ENCODE assay signal across 8 cellular contexts in genomic region chr3:48715179-48715800, GRCh38. TPM values are rescaled to one million over a fixed set of nuclear protein-coding genes. Genes with fewer than 3 reads are reported as not detected.
A peak's percentile ranks its signal among the peaks of the same experiment; 100 is the strongest.
DNase-seq lines count a peak whose midpoint lies in the region; ATAC-seq lines count a peak whose summit lies in the region.

No MANE protein-coding gene starts in this region.

- no peaks in the 10 kb centered on the region for H3K9me3 Mint-ChIP-seq in activated CD4-positive, alpha-beta T cell treated with anti-CD3 and anti-CD28 coated beads, Interleukin-2, amount 10 ng/mL, durations not matched to agents 7 days and 5 days
- no peaks in the 10 kb centered on the region for H3K9me3 Mint-ChIP-seq in activated CD4-positive, alpha-beta memory T cell treated with anti-CD3 and anti-CD28 coated beads, Interleukin-2, amount 10 ng/mL, durations not matched to agents 7 days and 5 days
- H3K9me3 Mint-ChIP-seq in stimulated activated naive B cell treated with anti-CD40 and anti-IgM and Interleukin-4, amounts not matched to agents 10 μg/mL and 1 μg/mL and 100 μg/mL, for 72 hours = peaks cover 0 to 3% of the 10 kb centered on the region in 2 donors

- no peak for DNase-seq in activated CD4-positive, alpha-beta T cell treated with anti-CD3 and anti-CD28 coated beads, Interleukin-2, amount 10 ng/mL, durations not matched to agents 7 days and 5 days
- no peak for DNase-seq in activated CD4-positive, alpha-beta T cell treated with anti-CD3 and anti-CD28 coated beads, Interleukin-2, amount 50 U/mL, for 1 hour
- no peak for DNase-seq in activated CD4-positive, alpha-beta memory T cell treated with anti-CD3 and anti-CD28 coated beads, Interleukin-2, amount 10 ng/mL, durations not matched to agents 7 days and 5 days
- peak in 27 of 42 donors; percentile 13 to 85 (median 46) for DNase-seq in head of caudate nucleus
- no peak for DNase-seq in stimulated activated naive B cell treated with anti-CD40 and anti-IgM and Interleukin-4, amounts not matched to agents 10 μg/mL and 1 μg/mL and 100 μg/mL, for 72 hours

- ATAC-seq in stimulated activated naive B cell treated with anti-CD40 and anti-IgM and Interleukin-4, amounts not matched to agents 10 μg/mL and 1 μg/mL and 100 μg/mL, for 72 hours (replicated peaks) = no peak
- no peak for ATAC-seq in GM19328 (IDR thresholded peaks at IDR 0.05; ENCODE audit: unreplicated experiment)
- ATAC-seq in HG02763 (IDR thresholded peaks at IDR 0.05; ENCODE audit: unreplicated experiment) = no peak
- no peak for ATAC-seq in GM18511 (IDR thresholded peaks at IDR 0.05; ENCODE audit: unreplicated experiment)

- peaks cover 30% of the 10 kb centered on the region for H3K36me3 Mint-ChIP-seq in activated CD4-positive, alpha-beta T cell treated with anti-CD3 and anti-CD28 coated beads, Interleukin-2, amount 10 ng/mL, durations not matched to agents 7 days and 5 days (ENCODE audit: low read depth)
- peaks cover 45% of the 10 kb centered on the region for H3K36me3 Mint-ChIP-seq in activated CD4-positive, alpha-beta memory T cell treated with anti-CD3 and anti-CD28 coated beads, Interleukin-2, amount 10 ng/mL, durations not matched to agents 7 days and 5 days (ENCODE audit: low read depth)
- peaks cover 24 to 33% of the 10 kb centered on the region in 2 donors for H3K36me3 Mint-ChIP-seq in stimulated activated naive B cell treated with anti-CD40 and anti-IgM and Interleukin-4, amounts not matched to agents 10 μg/mL and 1 μg/mL and 100 μg/mL, for 72 hours

- CTCF ChIA-PET in activated CD4-positive, alpha-beta T cell treated with anti-CD3 and anti-CD28 coated beads, Interleukin-2, amount 10 ng/mL, durations not matched to agents 7 days and 5 days (lab: Charles Lee) = interaction anchor here (0.6 to 1.0 kb wide), 5 partner anchors 9 to 175 kb away, joined by 3 to 4 read pairs (median 3); no protein-coding TSS in a partner anchor
- CTCF ChIA-PET in activated CD4-positive, alpha-beta memory T cell treated with anti-CD3 and anti-CD28 coated beads, Interleukin-2, amount 10 ng/mL, durations not matched to agents 7 days and 5 days (lab: Charles Lee) = interaction anchor here (0.5 to 1.7 kb wide), 6 partner anchors 17 to 305 kb away, joined by 3 to 4 read pairs (median 3); no protein-coding TSS in a partner anchor

- intact Hi-C loops in head of caudate nucleus (cut with DNase I) = no loop called here

- peak overlapping the region; percentile 99 for H3K4me3 Mint-ChIP-seq in activated CD4-positive, alpha-beta T cell treated with anti-CD3 and anti-CD28 coated beads, Interleukin-2, amount 10 ng/mL, durations not matched to agents 7 days and 5 days
- peak overlapping the region; percentile 100 for H3K4me3 Mint-ChIP-seq in activated CD4-positive, alpha-beta memory T cell treated with anti-CD3 and anti-CD28 coated beads, Interleukin-2, amount 10 ng/mL, durations not matched to agents 7 days and 5 days
- H3K4me3 Mint-ChIP-seq in stimulated activated naive B cell treated with anti-CD40 and anti-IgM and Interleukin-4, amounts not matched to agents 10 μg/mL and 1 μg/mL and 100 μg/mL, for 72 hours = peak overlapping the region; percentile 94 to 96

- peaks cover 47% of the 10 kb centered on the region for H3K4me1 Mint-ChIP-seq in activated CD4-positive, alpha-beta T cell treated with anti-CD3 and anti-CD28 coated beads, Interleukin-2, amount 10 ng/mL, durations not matched to agents 7 days and 5 days
- peaks cover 52% of the 10 kb centered on the region for H3K4me1 Mint-ChIP-seq in activated CD4-positive, alpha-beta memory T cell treated with anti-CD3 and anti-CD28 coated beads, Interleukin-2, amount 10 ng/mL, durations not matched to agents 7 days and 5 days
- H3K4me1 Mint-ChIP-seq in stimulated activated naive B cell treated with anti-CD40 and anti-IgM and Interleukin-4, amounts not matched to agents 10 μg/mL and 1 μg/mL and 100 μg/mL, for 72 hours = peaks cover 18 to 44% of the 10 kb centered on the region in 2 donors

- POLR2A ChIA-PET in activated CD4-positive, alpha-beta T cell treated with anti-CD3 and anti-CD28 coated beads, Interleukin-2, amount 10 ng/mL, durations not matched to agents 7 days and 5 days (lab: Charles Lee) = no interaction called here
- POLR2A ChIA-PET in activated CD4-positive, alpha-beta memory T cell treated with anti-CD3 and anti-CD28 coated beads, Interleukin-2, amount 10 ng/mL, durations not matched to agents 7 days and 5 days (lab: Charles Lee) = interaction anchor here (0.8 to 3.1 kb wide), 11 partner anchors 29 to 306 kb away, joined by 3 to 23 read pairs (median 6); partner anchors contain the start of genes ARIH2, NCKIPSD, NDUFAF3 and PRKAR2A

- peak overlapping the region; percentile 75 for H3K27ac Mint-ChIP-seq in activated CD4-positive, alpha-beta T cell treated with anti-CD3 and anti-CD28 coated beads, Interleukin-2, amount 10 ng/mL, durations not matched to agents 7 days and 5 days
- peak overlapping the region; percentile 49 for H3K27ac Mint-ChIP-seq in activated CD4-positive, alpha-beta memory T cell treated with anti-CD3 and anti-CD28 coated beads, Interleukin-2, amount 10 ng/mL, durations not matched to agents 7 days and 5 days
- peak overlapping the region; percentile 84 for H3K27ac Mint-ChIP-seq in stimulated activated naive B cell treated with anti-CD40 and anti-IgM and Interleukin-4, amounts not matched to agents 10 μg/mL and 1 μg/mL and 100 μg/mL, for 72 hours

- H3K27me3 Mint-ChIP-seq in activated CD4-positive, alpha-beta T cell treated with anti-CD3 and anti-CD28 coated beads, Interleukin-2, amount 10 ng/mL, durations not matched to agents 7 days and 5 days = peaks cover 15% of the 10 kb centered on the region
- H3K27me3 Mint-ChIP-seq in activated CD4-positive, alpha-beta memory T cell treated with anti-CD3 and anti-CD28 coated beads, Interleukin-2, amount 10 ng/mL, durations not matched to agents 7 days and 5 days = peaks cover 16% of the 10 kb centered on the region
- no peaks in the 10 kb centered on the region for H3K27me3 Mint-ChIP-seq in stimulated activated naive B cell treated with anti-CD40 and anti-IgM and Interleukin-4, amounts not matched to agents 10 μg/mL and 1 μg/mL and 100 μg/mL, for 72 hours

RNA-seq across cellular contexts. Expression of gene IP6K2, which starts 1.7 kb away (rescaled TPM):
- 10 to 100 TPM; 56.6 to 61.2 TPM for total RNA-seq in activated CD4-positive, alpha-beta T cell treated with anti-CD3 and anti-CD28 coated beads, Interleukin-2, amount 10 ng/mL, durations not matched to agents 7 days and 5 days
- 10 to 100 TPM; 52.7 to 57.8 TPM for total RNA-seq in activated CD4-positive, alpha-beta memory T cell treated with anti-CD3 and anti-CD28 coated beads, Interleukin-2, amount 10 ng/mL, durations not matched to agents 7 days and 5 days

RNA-seq across cellular contexts. Expression of gene NCKIPSD, which starts 29.6 kb away (rescaled TPM):
- total RNA-seq in activated CD4-positive, alpha-beta T cell treated with anti-CD3 and anti-CD28 coated beads, Interleukin-2, amount 10 ng/mL, durations not matched to agents 7 days and 5 days = 10 to 100 TPM; 41.5 to 42.6 TPM
- 10 to 100 TPM; 33.4 to 37.2 TPM for total RNA-seq in activated CD4-positive, alpha-beta memory T cell treated with anti-CD3 and anti-CD28 coated beads, Interleukin-2, amount 10 ng/mL, durations not matched to agents 7 days and 5 days

RNA-seq across cellular contexts. Expression of gene CELSR3, which starts 52.6 kb away (rescaled TPM):
- 1 to 10 TPM; 7.9 to 8.6 TPM for total RNA-seq in activated CD4-positive, alpha-beta T cell treated with anti-CD3 and anti-CD28 coated beads, Interleukin-2, amount 10 ng/mL, durations not matched to agents 7 days and 5 days
- total RNA-seq in activated CD4-positive, alpha-beta memory T cell treated with anti-CD3 and anti-CD28 coated beads, Interleukin-2, amount 10 ng/mL, durations not matched to agents 7 days and 5 days = 1 to 10 TPM; 7.2 to 8.0 TPM

Comparison
In these comparisons a context has a peak if more than half of its experiments do, and no peak if none do; other contexts are left out.
1. DNase-seq: peak in head of caudate nucleus (27 of 42); none in activated CD4-positive, alpha-beta T cell treated with anti-CD3 and anti-CD28 coated beads, Interleukin-2, amount 10 ng/mL, durations not matched to agents 7 days and 5 days (single experiment), activated CD4-positive, alpha-beta T cell treated with anti-CD3 and anti-CD28 coated beads, Interleukin-2, amount 50 U/mL, for 1 hour (single experiment), activated CD4-positive, alpha-beta memory T cell treated with anti-CD3 and anti-CD28 coated beads, Interleukin-2, amount 10 ng/mL, durations not matched to agents 7 days and 5 days (single experiment) and stimulated activated naive B cell treated with anti-CD40 and anti-IgM and Interleukin-4, amounts not matched to agents 10 μg/mL and 1 μg/mL and 100 μg/mL, for 72 hours (single experiment).
2. Peak in every context shown above with its lines, with median percentiles within 50 percentile points of each other: H3K27ac Mint-ChIP-seq and H3K4me3 Mint-ChIP-seq.